Comparison of ENCODE assay signal across 9 cellular contexts in the genomic region with DNA sequence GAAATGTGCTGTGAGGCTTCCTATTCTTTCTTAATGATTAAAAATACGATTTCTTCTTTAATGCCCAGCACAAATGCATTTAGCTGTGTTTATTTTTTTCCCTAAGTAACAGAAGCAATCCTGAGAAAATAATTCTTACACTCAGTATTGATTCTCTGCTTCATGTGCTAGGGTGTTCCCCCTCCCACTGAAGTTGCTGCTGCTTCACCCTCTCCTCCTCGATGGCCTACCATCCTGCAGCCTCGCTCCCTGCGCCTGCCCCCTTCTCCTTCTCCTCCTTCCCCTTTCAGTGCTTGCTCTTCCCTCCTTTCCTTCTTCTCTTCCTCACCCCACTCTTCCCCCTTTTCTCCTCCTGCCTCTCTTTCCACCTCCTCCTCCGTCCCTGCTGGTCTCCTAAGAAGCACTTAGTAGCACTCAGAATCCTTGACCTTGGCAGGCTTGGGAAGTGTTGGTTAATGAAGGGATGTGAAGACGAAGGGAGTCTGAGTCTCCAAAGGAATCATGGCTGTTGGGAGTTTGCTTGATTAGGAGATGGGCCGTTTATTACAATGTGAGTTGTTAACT.
A peak's percentile ranks its signal among the peaks of the same experiment; 100 is the strongest.
DNase-seq lines count a peak whose midpoint lies in the region; ATAC-seq and TF ChIP-seq lines count a peak whose summit lies in the region.
"Had no signal": no experiment of that assay in that cellular context is flagged by ENCODE, and none has a peak within 500 bp of the region (broad histone marks: within the 10 kb centered on the region; RNA-seq: fewer than 3 reads in every experiment).

No MANE protein-coding gene starts in this region.

- no peaks in the 10 kb centered on the region for H3K27me3 ChIP-seq in fibroblast of lung (ENCODE audit: control insufficient read depth, insufficient read depth, low read length)

- POLR2A ChIA-PET in T-cell (lab: Charles Lee), result no interaction called here

- H3K79me2 ChIP-seq in fibroblast of lung (ENCODE audit: control insufficient read depth, insufficient read depth, low read length), result peaks cover 10% of the 10 kb centered on the region

- H3K36me3 Mint-ChIP-seq in T-helper 1 cell treated with Interleukin-12 subunit alpha and Interleukin-12 subunit beta and Interleukin-4 antibody, amounts not matched to agents 30 μg/mL and 1 μg/mL, for 36 hours (ENCODE audit: low read depth), result peaks cover 24% of the 10 kb centered on the region
- H3K36me3 Mint-ChIP-seq in T-cell, result peaks cover 7% of the 10 kb centered on the region
- H3K36me3 Mint-ChIP-seq in stimulated activated memory B cell treated with anti-CD40 and anti-IgM and Interleukin-4, amounts not matched to agents 10 μg/mL and 1 μg/mL and 100 μg/mL, for 72 hours, result peaks cover 15% of the 10 kb centered on the region
- peaks cover 16% of the 10 kb centered on the region for H3K36me3 Mint-ChIP-seq in endothelial cell (ENCODE audit: low read depth, unreplicated experiment)

- TF ChIP-seq CTCF in fibroblast of lung (conservative IDR thresholded peaks at IDR 0.05 in 1 of 2, IDR thresholded peaks at IDR 0.05 in 1 of 2; ENCODE audit: low read depth in 1 of 2, low read length in 2 of 2), result no peak
- TF ChIP-seq CTCF in endothelial cell (IDR thresholded peaks at IDR 0.05; ENCODE audit: unreplicated experiment), result no peak

- H3K27ac ChIP-seq in fibroblast of lung (ENCODE audit: insufficient read depth, low read length), result peak overlapping the region; percentile 52

- H3K36me3 ChIP-seq in fibroblast of lung (ENCODE audit: control insufficient read depth, insufficient read depth, low read length), result no peaks in the 10 kb centered on the region

- peaks cover 76% of the 10 kb centered on the region for H3K4me1 Mint-ChIP-seq in T-helper 1 cell treated with Interleukin-12 subunit alpha and Interleukin-12 subunit beta and Interleukin-4 antibody, amounts not matched to agents 30 μg/mL and 1 μg/mL, for 36 hours (ENCODE audit: low read depth)
- H3K4me1 Mint-ChIP-seq in T-cell (peaks cover 71 to 80% (median 77%) of the 10 kb centered on the region in 3 donors), endothelial cell (ENCODE audit: unreplicated experiment) (peaks cover 18% of the 10 kb centered on the region)
- H3K4me1 Mint-ChIP-seq in stimulated activated memory B cell treated with anti-CD40 and anti-IgM and Interleukin-4, amounts not matched to agents 10 μg/mL and 1 μg/mL and 100 μg/mL, for 72 hours, result peaks cover 64% of the 10 kb centered on the region

- no peak overlapping the region for H3K4me3 ChIP-seq in fibroblast of lung (replicated peaks in 1 of 4; ENCODE audit: control extremely low read depth in 1 of 4, insufficient read depth in 1 of 4, low read depth in 3 of 4, low read length in 4 of 4)

- ATAC-seq in T-cell (replicated peaks in 1 of 4), result peak in 3 of 4 experiments; percentile 8 to 16 (median 16)
- no peak for ATAC-seq in stimulated activated memory B cell treated with anti-CD40 and anti-IgM and Interleukin-4, amounts not matched to agents 10 μg/mL and 1 μg/mL and 100 μg/mL, for 72 hours

- intact Hi-C loops in posterior cingulate gyrus (cut with DNase I), result no loop called here

- peaks cover 16% of the 10 kb centered on the region for H3K4me1 ChIP-seq in fibroblast of lung (ENCODE audit: control insufficient read depth, extremely low read depth, insufficient read depth, low read length)

- peak overlapping the region; percentile 92 for H3K27ac Mint-ChIP-seq in T-helper 1 cell treated with Interleukin-12 subunit alpha and Interleukin-12 subunit beta and Interleukin-4 antibody, amounts not matched to agents 30 μg/mL and 1 μg/mL, for 36 hours
- H3K27ac Mint-ChIP-seq in T-cell (peak overlapping the region; percentile 97 to 99), endothelial cell (ENCODE audit: unreplicated experiment) (no peak overlapping the region)
- peak overlapping the region; percentile 79 for H3K27ac Mint-ChIP-seq in stimulated activated memory B cell treated with anti-CD40 and anti-IgM and Interleukin-4, amounts not matched to agents 10 μg/mL and 1 μg/mL and 100 μg/mL, for 72 hours

- H3K9ac ChIP-seq in fibroblast of lung (ENCODE audit: insufficient read depth, low read length), result no peak overlapping the region

- H3K9me3 Mint-ChIP-seq in T-helper 1 cell treated with Interleukin-12 subunit alpha and Interleukin-12 subunit beta and Interleukin-4 antibody, amounts not matched to agents 30 μg/mL and 1 μg/mL, for 36 hours, result no peaks in the 10 kb centered on the region
- no peaks in the 10 kb centered on the region for H3K9me3 Mint-ChIP-seq in T-cell
- H3K9me3 Mint-ChIP-seq in stimulated activated memory B cell treated with anti-CD40 and anti-IgM and Interleukin-4, amounts not matched to agents 10 μg/mL and 1 μg/mL and 100 μg/mL, for 72 hours, result no peaks in the 10 kb centered on the region
- no peaks in the 10 kb centered on the region for H3K9me3 Mint-ChIP-seq in endothelial cell (ENCODE audit: unreplicated experiment)
- H3K9me3 Mint-ChIP-seq: neural crest cell had no signal

- DNase-seq in T-helper 1 cell (no peak), T-cell (peak in 1 of 34 experiments; percentile 9), fibroblast of lung (ENCODE audit: low read depth in 2 of 2) (no peak), endothelial cell (ENCODE audit: low spot score) (no peak), posterior cingulate gyrus (no peak), DMS 273 (lab: John Stamatoyannopoulos, UW; ENCODE audit: unreplicated experiment) (no peak)

- peak overlapping the region; percentile 66 for H3K4me3 Mint-ChIP-seq in T-helper 1 cell treated with Interleukin-12 subunit alpha and Interleukin-12 subunit beta and Interleukin-4 antibody, amounts not matched to agents 30 μg/mL and 1 μg/mL, for 36 hours
- H3K4me3 Mint-ChIP-seq in T-cell, result peak overlapping the region; percentile 67 to 85 (median 75)
- H3K4me3 Mint-ChIP-seq in stimulated activated memory B cell treated with anti-CD40 and anti-IgM and Interleukin-4, amounts not matched to agents 10 μg/mL and 1 μg/mL and 100 μg/mL, for 72 hours, result no peak overlapping the region
- no peak overlapping the region for H3K4me3 Mint-ChIP-seq in endothelial cell (ENCODE audit: unreplicated experiment)
- H3K4me3 Mint-ChIP-seq: neural crest cell had no signal

- CTCF ChIA-PET in T-cell (lab: Charles Lee), result interaction anchor here in 1 of 2 donors (0.6 kb wide), 1 partner anchor 80 kb away, joined by 3 read pairs; no protein-coding TSS in a partner anchor

- no peaks in the 10 kb centered on the region for H3K27me3 Mint-ChIP-seq in T-helper 1 cell treated with Interleukin-12 subunit alpha and Interleukin-12 subunit beta and Interleukin-4 antibody, amounts not matched to agents 30 μg/mL and 1 μg/mL, for 36 hours (ENCODE audit: low read depth)
- H3K27me3 Mint-ChIP-seq in T-cell (no peaks in the 10 kb centered on the region), endothelial cell (ENCODE audit: unreplicated experiment) (peaks cover 5% of the 10 kb centered on the region)
- H3K27me3 Mint-ChIP-seq in stimulated activated memory B cell treated with anti-CD40 and anti-IgM and Interleukin-4, amounts not matched to agents 10 μg/mL and 1 μg/mL and 100 μg/mL, for 72 hours, result no peaks in the 10 kb centered on the region

- peak overlapping the region; percentile 24 for H2AFZ ChIP-seq in fibroblast of lung (ENCODE audit: low read length)

- H3K4me2 ChIP-seq in fibroblast of lung (ENCODE audit: extremely low read depth, insufficient read depth, low read length), result peak overlapping the region; percentile 53

- H3K9me3 ChIP-seq in fibroblast of lung (ENCODE audit: control insufficient read depth, insufficient read depth, low read depth, low read length), result no peaks in the 10 kb centered on the region

- H4K20me1 ChIP-seq in fibroblast of lung (ENCODE audit: control insufficient read depth, extremely low read depth, insufficient read depth, low read length), result no peaks in the 10 kb centered on the region

Comparison
In these comparisons a context has a peak if more than half of its experiments do, and no peak if none do; other contexts are left out.
1. H3K4me3 Mint-ChIP-seq: peak in T-helper 1 cell treated with Interleukin-12 subunit alpha and Interleukin-12 subunit beta and Interleukin-4 antibody, amounts not matched to agents 30 μg/mL and 1 μg/mL, for 36 hours (single experiment) and T-cell (3 of 3); none in stimulated activated memory B cell treated with anti-CD40 and anti-IgM and Interleukin-4, amounts not matched to agents 10 μg/mL and 1 μg/mL and 100 μg/mL, for 72 hours (single experiment) and endothelial cell (single experiment).